Comparison of ENCODE assay signal across 1 cellular context in the genomic region with DNA sequence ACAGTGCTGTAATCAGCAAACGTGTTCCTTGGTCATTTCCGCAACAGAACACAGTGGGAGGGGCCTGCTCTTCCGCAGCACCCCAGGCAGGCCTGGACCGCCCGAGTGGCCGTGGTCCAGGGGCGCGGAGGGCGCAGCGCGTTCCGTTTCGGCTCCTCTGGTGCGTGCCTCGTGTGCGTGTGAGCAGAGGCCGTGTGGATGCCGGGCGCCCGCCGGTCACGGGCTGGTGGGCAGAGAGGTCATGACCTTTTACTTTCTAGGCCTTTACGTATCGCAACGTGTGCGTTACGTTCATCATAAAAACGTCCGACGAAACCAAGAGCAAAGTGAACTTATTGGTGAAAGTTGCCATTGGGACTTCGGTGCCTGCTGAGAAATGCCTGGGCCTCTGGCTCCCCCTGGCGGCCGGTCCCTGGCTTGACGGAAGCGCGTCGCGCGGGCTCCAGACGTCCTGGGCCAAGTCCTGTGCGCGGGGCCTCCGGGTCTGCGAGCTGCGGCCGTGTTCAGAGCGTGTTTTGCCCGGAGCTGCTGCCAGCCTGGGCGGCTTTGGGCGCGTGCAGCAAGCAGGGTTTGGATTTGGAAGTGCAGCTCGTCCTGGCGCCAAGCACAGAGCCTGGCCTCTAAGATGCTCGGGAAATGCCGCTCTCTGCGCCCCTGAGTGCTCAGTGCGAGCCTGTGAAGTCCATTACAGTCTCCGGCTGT.
TF ChIP-seq lines count a peak whose summit lies in the region.

No MANE protein-coding gene starts in this region.

TF ChIP-seq in HepG2, 621 proteins besides CTCF, POLR2A, EP300 and RAD21 (continued from another document and continues in another):
- no peak for TF ChIP-seq PHF8 (CRISPR knock-in tag; IDR thresholded peaks at IDR 0.05)
- TF ChIP-seq, protein P1, sequence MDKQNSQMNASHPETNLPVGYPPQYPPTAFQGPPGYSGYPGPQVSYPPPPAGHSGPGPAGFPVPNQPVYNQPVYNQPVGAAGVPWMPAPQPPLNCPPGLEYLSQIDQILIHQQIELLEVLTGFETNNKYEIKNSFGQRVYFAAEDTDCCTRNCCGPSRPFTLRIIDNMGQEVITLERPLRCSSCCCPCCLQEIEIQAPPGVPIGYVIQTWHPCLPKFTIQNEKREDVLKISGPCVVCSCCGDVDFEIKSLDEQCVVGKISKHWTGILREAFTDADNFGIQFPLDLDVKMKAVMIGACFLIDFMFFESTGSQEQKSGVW (CRISPR knock-in tag; IDR thresholded peaks at IDR 0.05; ENCODE audit: borderline replicate concordance), result no peak
- TF ChIP-seq FOXK2 (IDR thresholded peaks at IDR 0.05), result no peak
- 0 out of 2 replicates have a peak, but pooled peaks have one; percentile 52 for TF ChIP-seq MIER2 (CRISPR knock-in tag; IDR thresholded peaks at IDR 0.05)
- TF ChIP-seq KDM4B (CRISPR knock-in tag; IDR thresholded peaks at IDR 0.05), result no peak
- TF ChIP-seq, protein P2, sequence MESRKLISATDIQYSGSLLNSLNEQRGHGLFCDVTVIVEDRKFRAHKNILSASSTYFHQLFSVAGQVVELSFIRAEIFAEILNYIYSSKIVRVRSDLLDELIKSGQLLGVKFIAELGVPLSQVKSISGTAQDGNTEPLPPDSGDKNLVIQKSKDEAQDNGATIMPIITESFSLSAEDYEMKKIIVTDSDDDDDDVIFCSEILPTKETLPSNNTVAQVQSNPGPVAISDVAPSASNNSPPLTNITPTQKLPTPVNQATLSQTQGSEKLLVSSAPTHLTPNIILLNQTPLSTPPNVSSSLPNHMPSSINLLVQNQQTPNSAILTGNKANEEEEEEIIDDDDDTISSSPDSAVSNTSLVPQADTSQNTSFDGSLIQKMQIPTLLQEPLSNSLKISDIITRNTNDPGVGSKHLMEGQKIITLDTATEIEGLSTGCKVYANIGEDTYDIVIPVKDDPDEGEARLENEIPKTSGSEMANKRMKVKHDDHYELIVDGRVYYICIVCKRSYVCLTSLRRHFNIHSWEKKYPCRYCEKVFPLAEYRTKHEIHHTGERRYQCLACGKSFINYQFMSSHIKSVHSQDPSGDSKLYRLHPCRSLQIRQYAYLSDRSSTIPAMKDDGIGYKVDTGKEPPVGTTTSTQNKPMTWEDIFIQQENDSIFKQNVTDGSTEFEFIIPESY (CRISPR knock-in tag; IDR thresholded peaks at IDR 0.05), result peak; percentile 70; the same call in 1 of the 2 replicates
- peak; percentile 43; the same call in 1 of the 2 replicates for TF ChIP-seq FOXA3 (CRISPR knock-in tag; IDR thresholded peaks at IDR 0.05)
- TF ChIP-seq, protein P3, sequence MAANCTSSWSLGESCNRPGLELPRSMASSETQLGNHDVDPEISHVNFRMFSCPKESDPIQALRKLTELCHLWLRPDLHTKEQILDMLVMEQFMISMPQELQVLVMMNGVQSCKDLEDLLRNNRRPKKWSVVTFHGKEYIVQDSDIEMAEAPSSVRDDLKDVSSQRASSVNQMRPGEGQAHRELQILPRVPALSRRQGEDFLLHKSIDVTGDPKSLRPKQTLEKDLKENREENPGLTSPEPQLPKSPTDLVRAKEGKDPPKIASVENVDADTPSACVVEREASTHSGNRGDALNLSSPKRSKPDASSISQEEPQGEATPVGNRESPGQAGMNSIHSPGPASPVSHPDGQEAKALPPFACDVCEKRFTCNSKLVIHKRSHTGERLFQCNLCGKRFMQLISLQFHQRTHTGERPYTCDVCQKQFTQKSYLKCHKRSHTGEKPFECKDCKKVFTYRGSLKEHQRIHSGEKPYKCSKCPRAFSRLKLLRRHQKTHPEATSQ (CRISPR knock-in tag; IDR thresholded peaks at IDR 0.05; ENCODE audit: borderline replicate concordance), result no peak
- TF ChIP-seq CENPX (CRISPR knock-in tag; IDR thresholded peaks at IDR 0.05), result no peak
- TF ChIP-seq, protein P4, sequence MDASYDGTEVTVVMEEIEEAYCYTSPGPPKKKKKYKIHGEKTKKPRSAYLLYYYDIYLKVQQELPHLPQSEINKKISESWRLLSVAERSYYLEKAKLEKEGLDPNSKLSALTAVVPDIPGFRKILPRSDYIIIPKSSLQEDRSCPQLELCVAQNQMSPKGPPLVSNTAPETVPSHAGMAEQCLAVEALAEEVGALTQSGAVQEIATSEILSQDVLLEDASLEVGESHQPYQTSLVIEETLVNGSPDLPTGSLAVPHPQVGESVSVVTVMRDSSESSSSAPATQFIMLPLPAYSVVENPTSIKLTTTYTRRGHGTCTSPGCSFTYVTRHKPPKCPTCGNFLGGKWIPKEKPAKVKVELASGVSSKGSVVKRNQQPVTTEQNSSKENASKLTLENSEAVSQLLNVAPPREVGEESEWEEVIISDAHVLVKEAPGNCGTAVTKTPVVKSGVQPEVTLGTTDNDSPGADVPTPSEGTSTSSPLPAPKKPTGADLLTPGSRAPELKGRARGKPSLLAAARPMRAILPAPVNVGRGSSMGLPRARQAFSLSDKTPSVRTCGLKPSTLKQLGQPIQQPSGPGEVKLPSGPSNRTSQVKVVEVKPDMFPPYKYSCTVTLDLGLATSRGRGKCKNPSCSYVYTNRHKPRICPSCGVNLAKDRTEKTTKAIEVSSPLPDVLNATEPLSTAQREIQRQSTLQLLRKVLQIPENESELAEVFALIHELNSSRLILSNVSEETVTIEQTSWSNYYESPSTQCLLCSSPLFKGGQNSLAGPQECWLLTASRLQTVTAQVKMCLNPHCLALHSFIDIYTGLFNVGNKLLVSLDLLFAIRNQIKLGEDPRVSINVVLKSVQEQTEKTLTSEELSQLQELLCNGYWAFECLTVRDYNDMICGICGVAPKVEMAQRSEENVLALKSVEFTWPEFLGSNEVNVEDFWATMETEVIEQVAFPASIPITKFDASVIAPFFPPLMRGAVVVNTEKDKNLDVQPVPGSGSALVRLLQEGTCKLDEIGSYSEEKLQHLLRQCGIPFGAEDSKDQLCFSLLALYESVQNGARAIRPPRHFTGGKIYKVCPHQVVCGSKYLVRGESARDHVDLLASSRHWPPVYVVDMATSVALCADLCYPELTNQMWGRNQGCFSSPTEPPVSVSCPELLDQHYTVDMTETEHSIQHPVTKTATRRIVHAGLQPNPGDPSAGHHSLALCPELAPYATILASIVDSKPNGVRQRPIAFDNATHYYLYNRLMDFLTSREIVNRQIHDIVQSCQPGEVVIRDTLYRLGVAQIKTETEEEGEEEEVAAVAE (CRISPR knock-in tag; IDR thresholded peaks at IDR 0.05; ENCODE audit: borderline replicate concordance), result peak; percentile 28; the same call in 1 of the 2 replicates
- TF ChIP-seq MBD4 (IDR thresholded peaks at IDR 0.05; ENCODE audit: borderline replicate concordance, low read length), result no peak
- peak; percentile 42; the same call in 1 of the 2 replicates for TF ChIP-seq PHF21A (CRISPR knock-in tag; IDR thresholded peaks at IDR 0.05)
- TF ChIP-seq CBX1 (IDR thresholded peaks at IDR 0.05; ENCODE audit: low read depth), result no peak
- TF ChIP-seq, protein P5, sequence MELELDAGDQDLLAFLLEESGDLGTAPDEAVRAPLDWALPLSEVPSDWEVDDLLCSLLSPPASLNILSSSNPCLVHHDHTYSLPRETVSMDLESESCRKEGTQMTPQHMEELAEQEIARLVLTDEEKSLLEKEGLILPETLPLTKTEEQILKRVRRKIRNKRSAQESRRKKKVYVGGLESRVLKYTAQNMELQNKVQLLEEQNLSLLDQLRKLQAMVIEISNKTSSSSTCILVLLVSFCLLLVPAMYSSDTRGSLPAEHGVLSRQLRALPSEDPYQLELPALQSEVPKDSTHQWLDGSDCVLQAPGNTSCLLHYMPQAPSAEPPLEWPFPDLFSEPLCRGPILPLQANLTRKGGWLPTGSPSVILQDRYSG (CRISPR knock-in tag; IDR thresholded peaks at IDR 0.05), result no peak
- TF ChIP-seq, protein P6, sequence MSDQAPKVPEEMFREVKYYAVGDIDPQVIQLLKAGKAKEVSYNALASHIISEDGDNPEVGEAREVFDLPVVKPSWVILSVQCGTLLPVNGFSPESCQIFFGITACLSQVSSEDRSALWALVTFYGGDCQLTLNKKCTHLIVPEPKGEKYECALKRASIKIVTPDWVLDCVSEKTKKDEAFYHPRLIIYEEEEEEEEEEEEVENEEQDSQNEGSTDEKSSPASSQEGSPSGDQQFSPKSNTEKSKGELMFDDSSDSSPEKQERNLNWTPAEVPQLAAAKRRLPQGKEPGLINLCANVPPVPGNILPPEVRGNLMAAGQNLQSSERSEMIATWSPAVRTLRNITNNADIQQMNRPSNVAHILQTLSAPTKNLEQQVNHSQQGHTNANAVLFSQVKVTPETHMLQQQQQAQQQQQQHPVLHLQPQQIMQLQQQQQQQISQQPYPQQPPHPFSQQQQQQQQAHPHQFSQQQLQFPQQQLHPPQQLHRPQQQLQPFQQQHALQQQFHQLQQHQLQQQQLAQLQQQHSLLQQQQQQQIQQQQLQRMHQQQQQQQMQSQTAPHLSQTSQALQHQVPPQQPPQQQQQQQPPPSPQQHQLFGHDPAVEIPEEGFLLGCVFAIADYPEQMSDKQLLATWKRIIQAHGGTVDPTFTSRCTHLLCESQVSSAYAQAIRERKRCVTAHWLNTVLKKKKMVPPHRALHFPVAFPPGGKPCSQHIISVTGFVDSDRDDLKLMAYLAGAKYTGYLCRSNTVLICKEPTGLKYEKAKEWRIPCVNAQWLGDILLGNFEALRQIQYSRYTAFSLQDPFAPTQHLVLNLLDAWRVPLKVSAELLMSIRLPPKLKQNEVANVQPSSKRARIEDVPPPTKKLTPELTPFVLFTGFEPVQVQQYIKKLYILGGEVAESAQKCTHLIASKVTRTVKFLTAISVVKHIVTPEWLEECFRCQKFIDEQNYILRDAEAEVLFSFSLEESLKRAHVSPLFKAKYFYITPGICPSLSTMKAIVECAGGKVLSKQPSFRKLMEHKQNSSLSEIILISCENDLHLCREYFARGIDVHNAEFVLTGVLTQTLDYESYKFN (CRISPR knock-in tag; conservative IDR thresholded peaks at IDR 0.05), result 0 out of 2 replicates have a peak, but pooled peaks have one; percentile 42
- TF ChIP-seq ZNF841 (CRISPR knock-in tag; IDR thresholded peaks at IDR 0.05; ENCODE audit: borderline replicate concordance), result no peak
- TF ChIP-seq HCFC1 (IDR thresholded peaks at IDR 0.05; ENCODE audit: low read depth, low read length), result no peak
- TF ChIP-seq ZNF431 (CRISPR knock-in tag; IDR thresholded peaks at IDR 0.05; ENCODE audit: borderline replicate concordance, low read depth), result no peak
- TF ChIP-seq HNRNPLL (IDR thresholded peaks at IDR 0.05; ENCODE audit: low read depth, low read length, poor library complexity, severe bottlenecking), result no peak
- TF ChIP-seq, protein P7, sequence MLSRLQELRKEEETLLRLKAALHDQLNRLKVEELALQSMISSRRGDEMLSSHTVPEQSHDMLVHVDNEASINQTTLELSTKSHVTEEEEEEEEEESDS (CRISPR knock-in tag; IDR thresholded peaks at IDR 0.05; ENCODE audit: borderline replicate concordance), result no peak
- TF ChIP-seq, protein P8, sequence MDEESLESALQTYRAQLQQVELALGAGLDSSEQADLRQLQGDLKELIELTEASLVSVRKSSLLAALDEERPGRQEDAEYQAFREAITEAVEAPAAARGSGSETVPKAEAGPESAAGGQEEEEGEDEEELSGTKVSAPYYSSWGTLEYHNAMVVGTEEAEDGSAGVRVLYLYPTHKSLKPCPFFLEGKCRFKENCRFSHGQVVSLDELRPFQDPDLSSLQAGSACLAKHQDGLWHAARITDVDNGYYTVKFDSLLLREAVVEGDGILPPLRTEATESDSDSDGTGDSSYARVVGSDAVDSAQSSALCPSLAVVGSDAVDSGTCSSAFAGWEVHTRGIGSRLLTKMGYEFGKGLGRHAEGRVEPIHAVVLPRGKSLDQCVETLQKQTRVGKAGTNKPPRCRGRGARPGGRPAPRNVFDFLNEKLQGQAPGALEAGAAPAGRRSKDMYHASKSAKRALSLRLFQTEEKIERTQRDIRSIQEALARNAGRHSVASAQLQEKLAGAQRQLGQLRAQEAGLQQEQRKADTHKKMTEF (CRISPR knock-in tag; IDR thresholded peaks at IDR 0.05), result peak; percentile 75
- TF ChIP-seq MBNL3 (CRISPR knock-in tag; conservative IDR thresholded peaks at IDR 0.05), result no peak
- TF ChIP-seq ZNF788 (CRISPR knock-in tag; IDR thresholded peaks at IDR 0.05; ENCODE audit: borderline replicate concordance), result no peak; the same call in 1 of the 2 replicates
- TF ChIP-seq NFE2 (CRISPR knock-in tag; IDR thresholded peaks at IDR 0.05), result no peak
- no peak for TF ChIP-seq ZSCAN9 (CRISPR knock-in tag; IDR thresholded peaks at IDR 0.05; ENCODE audit: borderline replicate concordance)
- TF ChIP-seq, protein P9, sequence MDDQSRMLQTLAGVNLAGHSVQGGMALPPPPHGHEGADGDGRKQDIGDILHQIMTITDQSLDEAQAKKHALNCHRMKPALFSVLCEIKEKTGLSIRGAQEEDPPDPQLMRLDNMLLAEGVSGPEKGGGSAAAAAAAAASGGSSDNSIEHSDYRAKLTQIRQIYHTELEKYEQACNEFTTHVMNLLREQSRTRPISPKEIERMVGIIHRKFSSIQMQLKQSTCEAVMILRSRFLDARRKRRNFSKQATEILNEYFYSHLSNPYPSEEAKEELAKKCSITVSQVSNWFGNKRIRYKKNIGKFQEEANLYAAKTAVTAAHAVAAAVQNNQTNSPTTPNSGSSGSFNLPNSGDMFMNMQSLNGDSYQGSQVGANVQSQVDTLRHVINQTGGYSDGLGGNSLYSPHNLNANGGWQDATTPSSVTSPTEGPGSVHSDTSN (CRISPR knock-in tag; IDR thresholded peaks at IDR 0.05; ENCODE audit: borderline replicate concordance), result no peak
- TF ChIP-seq MAFF (IDR thresholded peaks at IDR 0.05; ENCODE audit: low read depth, low read length), result no peak
- no peak for TF ChIP-seq ZNF335 (CRISPR knock-in tag; IDR thresholded peaks at IDR 0.05)
- no peak for TF ChIP-seq ZSCAN20 (CRISPR knock-in tag; IDR thresholded peaks at IDR 0.05; ENCODE audit: borderline replicate concordance)
- TF ChIP-seq CREM (IDR thresholded peaks at IDR 0.05), result no peak
- TF ChIP-seq CREM (CRISPR knock-in tag; IDR thresholded peaks at IDR 0.05), result 0 out of 2 replicates have a peak, but pooled peaks have one; percentile 5
- TF ChIP-seq, protein P10, sequence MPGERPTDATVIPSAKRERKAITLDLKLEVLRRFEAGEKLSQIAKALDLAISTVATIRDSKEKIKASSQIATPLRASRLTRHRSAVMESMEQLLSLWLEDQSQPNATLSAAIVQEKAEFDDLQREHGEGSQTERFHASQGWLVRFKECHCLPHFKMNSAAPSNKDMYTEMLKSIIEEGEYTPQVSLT (CRISPR knock-in tag; IDR thresholded peaks at IDR 0.05; ENCODE audit: borderline replicate concordance, low read depth), result no peak
- TF ChIP-seq SRY (CRISPR knock-in tag; IDR thresholded peaks at IDR 0.05), result no peak
- TF ChIP-seq NR3C1 (CRISPR knock-in tag; IDR thresholded peaks at IDR 0.05), result no peak
- TF ChIP-seq, protein P11, sequence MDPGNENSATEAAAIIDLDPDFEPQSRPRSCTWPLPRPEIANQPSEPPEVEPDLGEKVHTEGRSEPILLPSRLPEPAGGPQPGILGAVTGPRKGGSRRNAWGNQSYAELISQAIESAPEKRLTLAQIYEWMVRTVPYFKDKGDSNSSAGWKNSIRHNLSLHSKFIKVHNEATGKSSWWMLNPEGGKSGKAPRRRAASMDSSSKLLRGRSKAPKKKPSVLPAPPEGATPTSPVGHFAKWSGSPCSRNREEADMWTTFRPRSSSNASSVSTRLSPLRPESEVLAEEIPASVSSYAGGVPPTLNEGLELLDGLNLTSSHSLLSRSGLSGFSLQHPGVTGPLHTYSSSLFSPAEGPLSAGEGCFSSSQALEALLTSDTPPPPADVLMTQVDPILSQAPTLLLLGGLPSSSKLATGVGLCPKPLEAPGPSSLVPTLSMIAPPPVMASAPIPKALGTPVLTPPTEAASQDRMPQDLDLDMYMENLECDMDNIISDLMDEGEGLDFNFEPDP (CRISPR knock-in tag; conservative IDR thresholded peaks at IDR 0.05), result no peak
- TF ChIP-seq RELA (CRISPR knock-in tag; IDR thresholded peaks at IDR 0.05), result no peak
- TF ChIP-seq ZNF619 (CRISPR knock-in tag; IDR thresholded peaks at IDR 0.05), result no peak
- TF ChIP-seq CBX2 (IDR thresholded peaks at IDR 0.05; ENCODE audit: low read depth, low read length), result no peak
- no peak for TF ChIP-seq CBX2 (CRISPR knock-in tag; IDR thresholded peaks at IDR 0.05; ENCODE audit: low read depth)
- TF ChIP-seq ESRRA (CRISPR knock-in tag; IDR thresholded peaks at IDR 0.05; ENCODE audit: low read depth), result no peak
- TF ChIP-seq TSC22D2 (CRISPR knock-in tag; IDR thresholded peaks at IDR 0.05; ENCODE audit: borderline replicate concordance), result no peak
- TF ChIP-seq HIVEP1 (CRISPR knock-in tag; IDR thresholded peaks at IDR 0.05), result no peak
- TF ChIP-seq ZNF331 (CRISPR knock-in tag; IDR thresholded peaks at IDR 0.05), result peak; percentile 39; the same call in 1 of the 2 replicates
